In genomic region chr4:151667025-151667424, GRCh38 we compare ENCODE assay signal across 2 cellular contexts.
TF ChIP-seq lines count a peak whose summit lies in the region.

No MANE protein-coding gene starts in this region.

TF ChIP-seq in IMR-90, 13 proteins besides CTCF, POLR2A, EP300 and RAD21:
- TF ChIP-seq BHLHE40 (IDR thresholded peaks at IDR 0.05; ENCODE audit: low read depth, low read length) (peak; percentile 37; the same call in 1 of the 2 replicates), MAFK (IDR thresholded peaks at IDR 0.05; ENCODE audit: low read depth, low read length) (no peak)
TF ChIP-seq in IMR-90: peak in this region for 1.

TF ChIP-seq in K562, 482 proteins besides CTCF, POLR2A, EP300 and RAD21:
- no peak for TF ChIP-seq RBFOX2 (IDR thresholded peaks at IDR 0.05; ENCODE audit: low read depth, low read length)
- TF ChIP-seq KLF1 (tag; IDR thresholded peaks at IDR 0.05) = no peak
- no peak for TF ChIP-seq KHSRP (IDR thresholded peaks at IDR 0.05)
- TF ChIP-seq NR2C1 (IDR thresholded peaks at IDR 0.05) = no peak
- TF ChIP-seq NR2C1 (tag; IDR thresholded peaks at IDR 0.05) = no peak
- TF ChIP-seq NKRF (IDR thresholded peaks at IDR 0.05; ENCODE audit: borderline replicate concordance) = no peak
- TF ChIP-seq ZNF280A (IDR thresholded peaks at IDR 0.05; ENCODE audit: low read depth, partially characterized antibody) = no peak
- TF ChIP-seq ELF2 (CRISPR knock-in tag; IDR thresholded peaks at IDR 0.05) = no peak
- TF ChIP-seq THRAP3 (IDR thresholded peaks at IDR 0.05; ENCODE audit: borderline replicate concordance) = no peak
- TF ChIP-seq KLF13 (tag; IDR thresholded peaks at IDR 0.05; ENCODE audit: borderline replicate concordance, low read depth) = no peak
- TF ChIP-seq GABPA (tag; conservative IDR thresholded peaks at IDR 0.05; ENCODE audit: low read depth) = no peak
- no peak for TF ChIP-seq MECOM (CRISPR knock-in tag; IDR thresholded peaks at IDR 0.05)
- no peak for TF ChIP-seq KDM4B (IDR thresholded peaks at IDR 0.05; ENCODE audit: borderline replicate concordance in 2 of 2, low read depth in 1 of 2)
- no peak for TF ChIP-seq TCF7L2 (IDR thresholded peaks at IDR 0.05; ENCODE audit: low read depth, low read length)
- TF ChIP-seq SFPQ (IDR thresholded peaks at IDR 0.05; ENCODE audit: low read depth, low read length) = no peak
- TF ChIP-seq HNRNPL (IDR thresholded peaks at IDR 0.05; ENCODE audit: low read depth, low read length) = no peak
- TF ChIP-seq NFE2L1 (tag; IDR thresholded peaks at IDR 0.05; ENCODE audit: borderline replicate concordance, low read depth) = no peak
- TF ChIP-seq HCFC1 (IDR thresholded peaks at IDR 0.05; ENCODE audit: low read depth, low read length) = no peak
- no peak for TF ChIP-seq ZNF274 (IDR thresholded peaks at IDR 0.05; ENCODE audit: borderline replicate concordance, low read depth, low read length)
- no peak for TF ChIP-seq COPS2 (conservative IDR thresholded peaks at IDR 0.05)
- no peak for TF ChIP-seq LARP7 (IDR thresholded peaks at IDR 0.05)
